8 cellular contexts compared by ENCODE assay signal in genomic region chr18:65091737-65092329, GRCh38.
A peak's percentile ranks its signal among the peaks of the same experiment; 100 is the strongest.
DNase-seq lines count a peak whose midpoint lies in the region; ATAC-seq, FAIRE-seq and TF ChIP-seq lines count a peak whose summit lies in the region.

No MANE protein-coding gene starts in this region.

- ATAC-seq in HG03469 (IDR thresholded peaks at IDR 0.05; ENCODE audit: unreplicated experiment), result no peak
- no peak for ATAC-seq in activated CD8-positive, alpha-beta memory T cell treated with anti-CD3 and anti-CD28 coated beads, Interleukin-2, amount 10 ng/mL, durations not matched to agents 7 days and 5 days

- H3K4me3 ChIP-seq in SJCRH30, result no peak overlapping the region
- H3K4me3 ChIP-seq in kidney (ENCODE audit: low read length in 2 of 2), result no peak overlapping the region

- H3K9ac ChIP-seq in kidney (ENCODE audit: low read length in 2 of 2), result no peak overlapping the region

- DNase-seq in GM10266 (ENCODE audit: extremely low spot score) (no peak), HuH-7 (ENCODE audit: low spot score) (peak; percentile 0), SJCRH30 (peak; percentile 2 to 34), kidney (no peak), cortex of kidney (lab: John Stamatoyannopoulos, UW) (no peak)
- no peak for DNase-seq in activated CD4-positive, alpha-beta T cell treated with anti-CD3 and anti-CD28 coated beads for 1 hour
- DNase-seq in activated CD8-positive, alpha-beta memory T cell treated with anti-CD3 and anti-CD28 coated beads, Interleukin-2, amount 10 ng/mL, durations not matched to agents 7 days and 5 days, result no peak

- H3K36me3 Mint-ChIP-seq in activated CD8-positive, alpha-beta memory T cell treated with anti-CD3 and anti-CD28 coated beads, Interleukin-2, amount 10 ng/mL, durations not matched to agents 7 days and 5 days, result no peaks in the 10 kb centered on the region

- H3K4me1 ChIP-seq in SJCRH30 (no peaks in the 10 kb centered on the region), kidney (ENCODE audit: control insufficient read depth in 1 of 2, insufficient read depth in 1 of 2, low read depth in 1 of 2, low read length in 2 of 2) (no peaks in the 10 kb centered on the region)

- no peaks in the 10 kb centered on the region for H3K27me3 Mint-ChIP-seq in activated CD8-positive, alpha-beta memory T cell treated with anti-CD3 and anti-CD28 coated beads, Interleukin-2, amount 10 ng/mL, durations not matched to agents 7 days and 5 days

- no peak for FAIRE-seq in kidney (lab: Jason Lieb, UNC)

- intact Hi-C loops in kidney (cut with DNase I), result no loop called here

- CTCF ChIA-PET in activated CD8-positive, alpha-beta memory T cell treated with anti-CD3 and anti-CD28 coated beads, Interleukin-2, amount 10 ng/mL, durations not matched to agents 7 days and 5 days (lab: Charles Lee), result no interaction called here

- peak; percentile 44 for TF ChIP-seq CTCF in GM10266 (IDR thresholded peaks at IDR 0.05; ENCODE audit: control insufficient read depth, insufficient read depth, low read depth, missing control alignments)
- TF ChIP-seq CTCF in kidney (IDR thresholded peaks at IDR 0.05; ENCODE audit: borderline replicate concordance, extremely low read depth, insufficient read depth), result peak; percentile 42

- H3K27ac ChIP-seq in SJCRH30, result no peak overlapping the region
- no peak overlapping the region for H3K27ac ChIP-seq in kidney (ENCODE audit: low read depth in 2 of 2, low read length in 2 of 2)

- H3K4me1 Mint-ChIP-seq in activated CD8-positive, alpha-beta memory T cell treated with anti-CD3 and anti-CD28 coated beads, Interleukin-2, amount 10 ng/mL, durations not matched to agents 7 days and 5 days, result no peaks in the 10 kb centered on the region

- no peak overlapping the region for H3K4me3 Mint-ChIP-seq in activated CD8-positive, alpha-beta memory T cell treated with anti-CD3 and anti-CD28 coated beads, Interleukin-2, amount 10 ng/mL, durations not matched to agents 7 days and 5 days

- no peaks in the 10 kb centered on the region for H3K9me3 Mint-ChIP-seq in activated CD8-positive, alpha-beta memory T cell treated with anti-CD3 and anti-CD28 coated beads, Interleukin-2, amount 10 ng/mL, durations not matched to agents 7 days and 5 days (ENCODE audit: low read depth)

- H3K9me3 ChIP-seq in SJCRH30 (replicated peaks) (no peaks in the 10 kb centered on the region), kidney (ENCODE audit: control insufficient read depth in 1 of 2, low read length in 2 of 2) (no peaks in the 10 kb centered on the region)

- H3K27ac Mint-ChIP-seq in activated CD8-positive, alpha-beta memory T cell treated with anti-CD3 and anti-CD28 coated beads, Interleukin-2, amount 10 ng/mL, durations not matched to agents 7 days and 5 days, result no peak overlapping the region

- no peaks in the 10 kb centered on the region for H3K27me3 ChIP-seq in SJCRH30

- H3K36me3 ChIP-seq in SJCRH30, result no peaks in the 10 kb centered on the region
- no peaks in the 10 kb centered on the region for H3K36me3 ChIP-seq in kidney (ENCODE audit: control insufficient read depth in 1 of 2, insufficient read depth in 2 of 2, low read length in 2 of 2)

Comparison
In these comparisons a context has a peak if more than half of its experiments do, and no peak if none do; other contexts are left out.
1. DNase-seq: peak in HuH-7 (single experiment) and SJCRH30 (2 of 2); none in GM10266 (single experiment), kidney (single experiment), cortex of kidney (single experiment), activated CD4-positive, alpha-beta T cell treated with anti-CD3 and anti-CD28 coated beads for 1 hour (single experiment) and activated CD8-positive, alpha-beta memory T cell treated with anti-CD3 and anti-CD28 coated beads, Interleukin-2, amount 10 ng/mL, durations not matched to agents 7 days and 5 days (single experiment).